ENCODE assay signal across 11 cellular contexts in the genomic region with DNA sequence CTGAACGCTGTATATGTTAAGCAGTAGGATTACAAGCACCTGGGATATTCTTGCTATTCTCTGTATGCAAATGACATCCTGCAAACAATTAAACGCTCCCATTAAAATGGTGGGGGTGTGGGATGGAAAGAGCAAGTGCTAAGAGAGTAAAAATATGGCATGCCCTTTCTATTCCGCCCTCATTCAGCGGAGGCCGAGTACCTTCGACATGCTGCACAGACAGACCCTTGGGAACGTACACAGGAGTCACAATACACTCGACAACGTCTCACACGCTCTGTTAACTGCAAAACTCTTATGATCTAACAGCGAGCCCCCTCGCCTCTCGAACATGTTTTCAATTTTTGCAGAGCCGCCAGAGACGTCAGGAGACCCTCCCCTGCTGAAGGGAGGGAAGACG.
DNase-seq lines count a peak whose midpoint lies in the region; ATAC-seq, FAIRE-seq and TF ChIP-seq lines count a peak whose summit lies in the region.
"Had no signal": no experiment of that assay in that cellular context is flagged by ENCODE, and none has a peak within 500 bp of the region (broad histone marks: within the 10 kb centered on the region; RNA-seq: fewer than 3 reads in every experiment).

No MANE protein-coding gene starts in this region.

- no peak overlapping the region for H3K27ac Mint-ChIP-seq in activated naive CD8-positive, alpha-beta T cell treated with anti-CD3 and anti-CD28 coated beads, Interleukin-2, amount 10 ng/mL, durations not matched to agents 7 days and 5 days
- H3K27ac Mint-ChIP-seq in activated naive CD8-positive, alpha-beta T cell treated with anti-CD3 and anti-CD28 coated beads for 36 hours = no peak overlapping the region
- no peak overlapping the region for H3K27ac Mint-ChIP-seq in stimulated activated effector memory CD8-positive, alpha-beta T cell treated with anti-CD3 and anti-CD28 coated beads, Interleukin-12 subunit alpha, Interleukin-12 subunit beta, amount 100 ng/mL, for 72 hours

- peak overlapping the region; percentile 13 for H3K4me3 Mint-ChIP-seq in activated naive CD8-positive, alpha-beta T cell treated with anti-CD3 and anti-CD28 coated beads, Interleukin-2, amount 10 ng/mL, durations not matched to agents 7 days and 5 days
- H3K4me3 Mint-ChIP-seq in activated naive CD8-positive, alpha-beta T cell treated with anti-CD3 and anti-CD28 coated beads for 36 hours = no peak overlapping the region
- no peak overlapping the region for H3K4me3 Mint-ChIP-seq in stimulated activated effector memory CD8-positive, alpha-beta T cell treated with anti-CD3 and anti-CD28 coated beads, Interleukin-12 subunit alpha, Interleukin-12 subunit beta, amount 100 ng/mL, for 72 hours

- H3K4me2 ChIP-seq in keratinocyte (ENCODE audit: control insufficient read depth, extremely low read depth, insufficient read depth, low read depth, low read length) = peak overlapping the region; percentile 88

- no peaks in the 10 kb centered on the region for H3K36me3 ChIP-seq in keratinocyte (ENCODE audit: control insufficient read depth in 2 of 2, extremely low read depth in 1 of 2, insufficient read depth in 2 of 2, low read length in 2 of 2)
- H3K36me3 ChIP-seq in suprapubic skin = no peaks in the 10 kb centered on the region

- FAIRE-seq in keratinocyte (lab: Jason Lieb, UNC) = no peak

- H3K27ac ChIP-seq in VCaP = peak overlapping the region; percentile 20; the same call in 1 of the 2 replicates
- no peak overlapping the region for H3K27ac ChIP-seq in keratinocyte (ENCODE audit: control insufficient read depth, insufficient read depth, low read length)
- no peak overlapping the region for H3K27ac ChIP-seq in suprapubic skin

- no peak for TF ChIP-seq EP300 in suprapubic skin (IDR thresholded peaks at IDR 0.05)

- H2AFZ ChIP-seq in keratinocyte (ENCODE audit: control insufficient read depth, low read length) = no peak overlapping the region

- DNase-seq in activated naive CD8-positive, alpha-beta T cell treated with anti-CD3 and anti-CD28 coated beads, Interleukin-2, amount 10 ng/mL, durations not matched to agents 7 days and 5 days = no peak
- no peak for DNase-seq in activated naive CD8-positive, alpha-beta T cell treated with anti-CD3 and anti-CD28 coated beads for 36 hours
- no peak for DNase-seq in keratinocyte (ENCODE audit: low read depth, low spot score)
- no peak for DNase-seq in suprapubic skin (ENCODE audit: low spot score in 2 of 2)
- DNase-seq in CD1c-positive myeloid dendritic cell (ENCODE audit: extremely low spot score) = no peak
- no peak for DNase-seq in stimulated activated effector memory CD8-positive, alpha-beta T cell treated with anti-CD3 and anti-CD28 coated beads, Interleukin-12 subunit alpha, Interleukin-12 subunit beta, amount 100 ng/mL, for 72 hours (ENCODE audit: low spot score in 2 of 2)
- DNase-seq: CD8-positive, alpha-beta memory T cell; central memory CD4-positive, alpha-beta T cell; HCEC 1CT had no signal

- TF ChIP-seq POLR2A in suprapubic skin (IDR thresholded peaks at IDR 0.05) = no peak

- POLR2A ChIA-PET in activated naive CD8-positive, alpha-beta T cell treated with anti-CD3 and anti-CD28 coated beads, Interleukin-2, amount 10 ng/mL, durations not matched to agents 7 days and 5 days (lab: Charles Lee) = no interaction called here

- ATAC-seq in activated naive CD8-positive, alpha-beta T cell treated with anti-CD3 and anti-CD28 coated beads, Interleukin-2, amount 10 ng/mL, durations not matched to agents 7 days and 5 days (ENCODE audit: low read depth) = no peak
- ATAC-seq in HG03460 (IDR thresholded peaks at IDR 0.05; ENCODE audit: unreplicated experiment) = no peak
- ATAC-seq in stimulated activated effector memory CD8-positive, alpha-beta T cell treated with anti-CD3 and anti-CD28 coated beads, Interleukin-12 subunit alpha, Interleukin-12 subunit beta, amount 100 ng/mL, for 72 hours = no peak

- no peaks in the 10 kb centered on the region for H4K20me1 ChIP-seq in keratinocyte (ENCODE audit: control insufficient read depth, extremely low read depth, insufficient read depth, low read length)

- H3K4me1 ChIP-seq in keratinocyte (ENCODE audit: control insufficient read depth, extremely low read depth, insufficient read depth, low read length) (peaks cover 9% of the 10 kb centered on the region), suprapubic skin (peaks cover 8% of the 10 kb centered on the region)

- peaks cover 44% of the 10 kb centered on the region for H3K27me3 Mint-ChIP-seq in activated naive CD8-positive, alpha-beta T cell treated with anti-CD3 and anti-CD28 coated beads, Interleukin-2, amount 10 ng/mL, durations not matched to agents 7 days and 5 days
- peaks cover 67% of the 10 kb centered on the region for H3K27me3 Mint-ChIP-seq in activated naive CD8-positive, alpha-beta T cell treated with anti-CD3 and anti-CD28 coated beads for 36 hours

- H3K4me3 ChIP-seq in keratinocyte (ENCODE audit: control insufficient read depth in 2 of 3, extremely low read depth in 1 of 3, insufficient read depth in 2 of 3, low read depth in 1 of 3, low read length in 3 of 3) = no peak overlapping the region
- peak overlapping the region; percentile 47 for H3K4me3 ChIP-seq in suprapubic skin

- H3K27me3 ChIP-seq in keratinocyte (ENCODE audit: control insufficient read depth, extremely low read depth, insufficient read depth, low read length) (peaks cover 24% of the 10 kb centered on the region), suprapubic skin (peaks cover 60% of the 10 kb centered on the region)

- no peaks in the 10 kb centered on the region for H3K9me1 ChIP-seq in keratinocyte (ENCODE audit: control insufficient read depth, extremely low read depth, insufficient read depth, low read length)

- no peak for TF ChIP-seq CTCF in VCaP (conservative IDR thresholded peaks at IDR 0.05)
- no peak for TF ChIP-seq CTCF in keratinocyte (optimal IDR thresholded peaks at IDR 0.05 in 1 of 3, IDR thresholded peaks at IDR 0.05 in 1 of 3, conservative IDR thresholded peaks at IDR 0.05 in 1 of 3; ENCODE audit: extremely low read depth in 1 of 3, insufficient read depth in 2 of 3, low read length in 3 of 3)
- no peak for TF ChIP-seq CTCF in suprapubic skin (IDR thresholded peaks at IDR 0.05)

- H3K79me2 ChIP-seq in keratinocyte (ENCODE audit: control insufficient read depth, insufficient read depth, low read length) = no peaks in the 10 kb centered on the region

- dilution Hi-C loops in keratinocyte (cut with MboI; ENCODE audit: extremely low pct_ligation_motif_present, low sequenced_read_pairs) = no loop called here

- H3K9ac ChIP-seq in keratinocyte (ENCODE audit: control insufficient read depth, extremely low read depth, insufficient read depth, low read length) = no peak overlapping the region

- no peaks in the 10 kb centered on the region for H3K9me3 Mint-ChIP-seq in activated naive CD8-positive, alpha-beta T cell treated with anti-CD3 and anti-CD28 coated beads, Interleukin-2, amount 10 ng/mL, durations not matched to agents 7 days and 5 days
- H3K9me3 Mint-ChIP-seq in activated naive CD8-positive, alpha-beta T cell treated with anti-CD3 and anti-CD28 coated beads for 36 hours = peaks cover 2% of the 10 kb centered on the region
- peaks cover 1% of the 10 kb centered on the region for H3K9me3 Mint-ChIP-seq in stimulated activated effector memory CD8-positive, alpha-beta T cell treated with anti-CD3 and anti-CD28 coated beads, Interleukin-12 subunit alpha, Interleukin-12 subunit beta, amount 100 ng/mL, for 72 hours

- H3K4me1 Mint-ChIP-seq in activated naive CD8-positive, alpha-beta T cell treated with anti-CD3 and anti-CD28 coated beads, Interleukin-2, amount 10 ng/mL, durations not matched to agents 7 days and 5 days = no peaks in the 10 kb centered on the region
- H3K4me1 Mint-ChIP-seq in activated naive CD8-positive, alpha-beta T cell treated with anti-CD3 and anti-CD28 coated beads for 36 hours = peaks cover 2% of the 10 kb centered on the region
- H3K4me1 Mint-ChIP-seq in stimulated activated effector memory CD8-positive, alpha-beta T cell treated with anti-CD3 and anti-CD28 coated beads, Interleukin-12 subunit alpha, Interleukin-12 subunit beta, amount 100 ng/mL, for 72 hours = no peaks in the 10 kb centered on the region

- WGBS in suprapubic skin = 55% methylated on average over 16 of the region's 16 CpGs

- no peaks in the 10 kb centered on the region for H3K36me3 Mint-ChIP-seq in activated naive CD8-positive, alpha-beta T cell treated with anti-CD3 and anti-CD28 coated beads, Interleukin-2, amount 10 ng/mL, durations not matched to agents 7 days and 5 days
- no peaks in the 10 kb centered on the region for H3K36me3 Mint-ChIP-seq in activated naive CD8-positive, alpha-beta T cell treated with anti-CD3 and anti-CD28 coated beads for 36 hours
- no peaks in the 10 kb centered on the region for H3K36me3 Mint-ChIP-seq in stimulated activated effector memory CD8-positive, alpha-beta T cell treated with anti-CD3 and anti-CD28 coated beads, Interleukin-12 subunit alpha, Interleukin-12 subunit beta, amount 100 ng/mL, for 72 hours

- H3K9me3 ChIP-seq in keratinocyte (ENCODE audit: control insufficient read depth, low read depth, low read length) (no peaks in the 10 kb centered on the region), suprapubic skin (no peaks in the 10 kb centered on the region)
